ENCODE assay signal across 9 cellular contexts in the genomic region with DNA sequence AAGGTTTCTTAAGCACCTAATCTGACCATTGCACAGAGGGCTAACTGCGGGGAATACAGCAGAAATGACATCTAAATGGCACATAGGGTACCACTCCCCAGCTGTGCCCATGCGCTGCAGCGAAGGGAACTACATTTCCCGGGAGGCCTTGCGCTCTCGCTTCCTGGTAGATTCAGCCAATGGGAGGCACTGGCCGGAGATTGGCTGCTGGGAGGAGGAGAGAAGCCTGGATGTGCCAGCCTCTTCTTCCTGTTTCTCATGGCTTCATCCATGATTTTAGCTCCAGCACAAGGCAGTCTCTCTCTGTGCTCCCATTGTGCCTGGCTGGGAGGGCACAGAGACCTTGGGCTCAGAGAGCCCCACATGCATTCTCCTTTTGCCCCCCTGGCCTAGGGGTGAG.
DNase-seq lines count a peak whose midpoint lies in the region; ATAC-seq, FAIRE-seq and TF ChIP-seq lines count a peak whose summit lies in the region.
"Had no signal": no experiment of that assay in that cellular context is flagged by ENCODE, and none has a peak within 500 bp of the region (broad histone marks: within the 10 kb centered on the region; RNA-seq: fewer than 3 reads in every experiment).

No MANE protein-coding gene starts in this region.

- peak; percentile 48 for DNase-seq in CD1c-positive myeloid dendritic cell (ENCODE audit: extremely low spot score)
- peak; percentile 82 for DNase-seq in RPMI7951 (ENCODE audit: low read depth)
- peak; percentile 74 for DNase-seq in fibroblast of villous mesenchyme (ENCODE audit: low read depth)
- peak; percentile 22 for DNase-seq in putamen (ENCODE audit: low spot score)
- no peak for DNase-seq in GM12891 (ENCODE audit: insufficient read length, low spot score)
- DNase-seq in NK-92 (lab: John Stamatoyannopoulos, UW; ENCODE audit: unreplicated experiment): no peak
- DNase-seq: activated naive CD8-positive, alpha-beta T cell treated with anti-CD3 and anti-CD28 coated beads, Interleukin-2, amount 10 ng/mL, durations not matched to agents 7 days and 5 days had no signal

- TF ChIP-seq POLR2A in GM12891 (IDR thresholded peaks at IDR 0.05; ENCODE audit: low read depth, low read length): no peak

- no peak for TF ChIP-seq CTCF in fibroblast of villous mesenchyme (IDR thresholded peaks at IDR 0.05; ENCODE audit: insufficient read depth, low read depth, low read length)

- no peak for FAIRE-seq in GM12891 (lab: Jason Lieb, UNC)

- ATAC-seq in HG03442 (IDR thresholded peaks at IDR 0.05; ENCODE audit: unreplicated experiment) (peak; percentile 58), GM21717 (IDR thresholded peaks at IDR 0.05; ENCODE audit: unreplicated experiment) (no peak)

- H3K4me3 ChIP-seq in fibroblast of villous mesenchyme (ENCODE audit: low read depth, low read length): no peak overlapping the region

TF ChIP-seq in GM12891, 5 proteins besides CTCF, POLR2A, EP300 and RAD21:
- no peak for TF ChIP-seq PAX5 (IDR thresholded peaks at IDR 0.05; ENCODE audit: insufficient read depth, low read length, severe bottlenecking)
- TF ChIP-seq POU2F2 (IDR thresholded peaks at IDR 0.05; ENCODE audit: low read depth, low read length): no peak
- TF ChIP-seq SPI1 (IDR thresholded peaks at IDR 0.05; ENCODE audit: low read depth, low read length): no peak
- no peak for TF ChIP-seq TAF1 (IDR thresholded peaks at IDR 0.05; ENCODE audit: low read depth, low read length)
- TF ChIP-seq POLR2AphosphoS5 (IDR thresholded peaks at IDR 0.05; ENCODE audit: low read depth, low read length): no peak

Comparison
In these comparisons a context has a peak if more than half of its experiments do, and no peak if none do; other contexts are left out.
1. DNase-seq: peak in CD1c-positive myeloid dendritic cell (single experiment), RPMI7951 (single experiment), fibroblast of villous mesenchyme (single experiment) and putamen (single experiment); none in GM12891 (single experiment) and NK-92 (single experiment).